ENCODE assay signal across 14 cellular contexts in genomic region chr16:27595993-27596392, GRCh38.
"Had no signal": no experiment of that assay in that cellular context is flagged by ENCODE, and none has a peak within 500 bp of the region (broad histone marks: within the 10 kb centered on the region; RNA-seq: fewer than 3 reads in every experiment).

No MANE protein-coding gene starts in this region.

- H3K27ac Mint-ChIP-seq: activated naive CD4-positive, alpha-beta T cell treated with anti-CD3 and anti-CD28 coated beads, Interleukin-2, amount 50 U/mL, for 24 hours; activated T-cell treated with anti-CD3 and anti-CD28 coated beads, Interleukin-2, amount 50 U/mL, for 24 hours; natural killer cell treated with Interleukin-12 subunit alpha and Interleukin-12 subunit beta and Interleukin-15 and Interleukin-18, amount 100 ng/mL, for 72 hours; stimulated activated naive CD8-positive, alpha-beta T cell treated with anti-CD3 and anti-CD28 coated beads, Interleukin-15, Interleukin-2, amounts not matched to agents 100 ng/mL and 50 ng/mL, for 24 hours; T-helper 2 cell treated with Interferon-gamma antibody and Interleukin-4, amounts not matched to agents 5 μg/mL and 100 μg/mL, for 36 hours had no signal

- DNase-seq: activated CD4-positive, alpha-beta T cell treated with anti-CD3 and anti-CD28 coated beads, Interleukin-2, amount 50 U/mL, for 4 hours; activated CD4-positive, CD25-positive, alpha-beta regulatory T cell treated with anti-CD3 and anti-CD28 coated beads, Interleukin-2, amount 50 U/mL, for 72 hours; activated effector memory CD4-positive, alpha-beta T cell treated with Interleukin-2 at 50 U/mL for 16 hours; activated T-cell treated with anti-CD3 and anti-CD28 coated beads, Interleukin-2, amount 50 U/mL, for 24 hours; effector CD8-positive, alpha-beta T cell; lower lobe of right lung; stimulated activated CD4-positive, alpha-beta T cell treated with anti-CD3 and anti-CD28 coated beads, Interleukin-4, amount 100 ng/mL, for 1 hour; stimulated activated CD8-positive, alpha-beta memory T cell treated with anti-CD3 and anti-CD28 coated beads, Interleukin-4, amount 100 ng/mL, for 48 hours had no signal

- H3K4me3 Mint-ChIP-seq: activated naive CD4-positive, alpha-beta T cell treated with anti-CD3 and anti-CD28 coated beads, Interleukin-2, amount 50 U/mL, for 24 hours; activated T-cell treated with anti-CD3 and anti-CD28 coated beads, Interleukin-2, amount 50 U/mL, for 24 hours; natural killer cell treated with Interleukin-12 subunit alpha and Interleukin-12 subunit beta and Interleukin-15 and Interleukin-18, amount 100 ng/mL, for 72 hours; stimulated activated naive CD8-positive, alpha-beta T cell treated with anti-CD3 and anti-CD28 coated beads, Interleukin-15, Interleukin-2, amounts not matched to agents 100 ng/mL and 50 ng/mL, for 24 hours; T-helper 2 cell treated with Interferon-gamma antibody and Interleukin-4, amounts not matched to agents 5 μg/mL and 100 μg/mL, for 36 hours had no signal

- H3K27me3 ChIP-seq: gastroesophageal sphincter had no signal

- H3K36me3 Mint-ChIP-seq: natural killer cell treated with Interleukin-12 subunit alpha and Interleukin-12 subunit beta and Interleukin-15 and Interleukin-18, amount 100 ng/mL, for 72 hours had no signal

- H3K9me3 Mint-ChIP-seq: activated naive CD4-positive, alpha-beta T cell treated with anti-CD3 and anti-CD28 coated beads, Interleukin-2, amount 50 U/mL, for 24 hours; activated T-cell treated with anti-CD3 and anti-CD28 coated beads, Interleukin-2, amount 50 U/mL, for 24 hours; natural killer cell treated with Interleukin-12 subunit alpha and Interleukin-12 subunit beta and Interleukin-15 and Interleukin-18, amount 100 ng/mL, for 72 hours; stimulated activated naive CD8-positive, alpha-beta T cell treated with anti-CD3 and anti-CD28 coated beads, Interleukin-15, Interleukin-2, amounts not matched to agents 100 ng/mL and 50 ng/mL, for 24 hours; T-helper 2 cell treated with Interferon-gamma antibody and Interleukin-4, amounts not matched to agents 5 μg/mL and 100 μg/mL, for 36 hours had no signal

- H3K9me3 ChIP-seq: gastroesophageal sphincter, lower lobe of right lung had no signal

- H3K4me1 ChIP-seq: gastroesophageal sphincter, lower lobe of right lung had no signal

- H3K27me3 Mint-ChIP-seq: activated naive CD4-positive, alpha-beta T cell treated with anti-CD3 and anti-CD28 coated beads, Interleukin-2, amount 50 U/mL, for 24 hours; activated T-cell treated with anti-CD3 and anti-CD28 coated beads, Interleukin-2, amount 50 U/mL, for 24 hours; natural killer cell treated with Interleukin-12 subunit alpha and Interleukin-12 subunit beta and Interleukin-15 and Interleukin-18, amount 100 ng/mL, for 72 hours; stimulated activated naive CD8-positive, alpha-beta T cell treated with anti-CD3 and anti-CD28 coated beads, Interleukin-15, Interleukin-2, amounts not matched to agents 100 ng/mL and 50 ng/mL, for 24 hours had no signal

- H3K36me3 ChIP-seq: lower lobe of right lung had no signal

- H3K4me1 Mint-ChIP-seq: activated naive CD4-positive, alpha-beta T cell treated with anti-CD3 and anti-CD28 coated beads, Interleukin-2, amount 50 U/mL, for 24 hours had no signal

- ATAC-seq: gastroesophageal sphincter; lower lobe of right lung; natural killer cell treated with Interleukin-12 subunit alpha and Interleukin-12 subunit beta and Interleukin-15 and Interleukin-18, amount 100 ng/mL, for 72 hours had no signal

- H3K27ac ChIP-seq: coronary artery, gastroesophageal sphincter, lower lobe of right lung had no signal

- H3K4me3 ChIP-seq: coronary artery, gastroesophageal sphincter, lower lobe of right lung had no signal
